Comparison of ENCODE assay signal across 1 cellular context in the genomic region with DNA sequence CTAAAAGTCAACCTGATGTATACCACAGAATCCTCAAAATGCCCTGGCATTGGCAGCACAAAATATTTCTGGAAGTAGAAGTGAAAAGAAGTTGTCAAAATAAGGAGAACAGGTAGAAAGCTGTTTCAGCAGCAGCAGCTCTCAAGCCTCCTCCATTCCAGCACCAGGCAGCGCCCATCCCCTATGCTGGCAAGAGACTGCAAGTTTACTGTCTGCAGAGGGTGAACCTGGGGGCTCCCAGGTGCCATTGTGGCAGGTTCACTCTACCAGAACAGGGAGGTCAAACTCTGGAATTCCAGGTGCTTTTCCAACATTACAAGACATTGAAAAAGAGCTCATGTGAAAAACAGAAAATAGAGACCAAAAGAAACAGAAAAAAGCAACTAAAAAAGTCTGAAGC.
TF ChIP-seq lines count a peak whose summit lies in the region.

No MANE protein-coding gene starts in this region.

TF ChIP-seq in HepG2, 621 proteins besides CTCF, POLR2A, EP300 and RAD21:
- TF ChIP-seq, protein P1, sequence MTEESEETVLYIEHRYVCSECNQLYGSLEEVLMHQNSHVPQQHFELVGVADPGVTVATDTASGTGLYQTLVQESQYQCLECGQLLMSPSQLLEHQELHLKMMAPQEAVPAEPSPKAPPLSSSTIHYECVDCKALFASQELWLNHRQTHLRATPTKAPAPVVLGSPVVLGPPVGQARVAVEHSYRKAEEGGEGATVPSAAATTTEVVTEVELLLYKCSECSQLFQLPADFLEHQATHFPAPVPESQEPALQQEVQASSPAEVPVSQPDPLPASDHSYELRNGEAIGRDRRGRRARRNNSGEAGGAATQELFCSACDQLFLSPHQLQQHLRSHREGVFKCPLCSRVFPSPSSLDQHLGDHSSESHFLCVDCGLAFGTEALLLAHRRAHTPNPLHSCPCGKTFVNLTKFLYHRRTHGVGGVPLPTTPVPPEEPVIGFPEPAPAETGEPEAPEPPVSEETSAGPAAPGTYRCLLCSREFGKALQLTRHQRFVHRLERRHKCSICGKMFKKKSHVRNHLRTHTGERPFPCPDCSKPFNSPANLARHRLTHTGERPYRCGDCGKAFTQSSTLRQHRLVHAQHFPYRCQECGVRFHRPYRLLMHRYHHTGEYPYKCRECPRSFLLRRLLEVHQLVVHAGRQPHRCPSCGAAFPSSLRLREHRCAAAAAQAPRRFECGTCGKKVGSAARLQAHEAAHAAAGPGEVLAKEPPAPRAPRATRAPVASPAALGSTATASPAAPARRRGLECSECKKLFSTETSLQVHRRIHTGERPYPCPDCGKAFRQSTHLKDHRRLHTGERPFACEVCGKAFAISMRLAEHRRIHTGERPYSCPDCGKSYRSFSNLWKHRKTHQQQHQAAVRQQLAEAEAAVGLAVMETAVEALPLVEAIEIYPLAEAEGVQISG (CRISPR knock-in tag; IDR thresholded peaks at IDR 0.05), result no peak
- no peak for TF ChIP-seq GATAD2A (CRISPR knock-in tag; IDR thresholded peaks at IDR 0.05)
- no peak for TF ChIP-seq ZNF512B (CRISPR knock-in tag; IDR thresholded peaks at IDR 0.05; ENCODE audit: borderline replicate concordance)
- no peak for TF ChIP-seq ATRX (CRISPR knock-in tag; IDR thresholded peaks at IDR 0.05; ENCODE audit: borderline replicate concordance)
- no peak for TF ChIP-seq U2AF2 (IDR thresholded peaks at IDR 0.05; ENCODE audit: low read depth, low read length)
- TF ChIP-seq ZNF7 (CRISPR knock-in tag; IDR thresholded peaks at IDR 0.05), result no peak
- TF ChIP-seq, protein P2, sequence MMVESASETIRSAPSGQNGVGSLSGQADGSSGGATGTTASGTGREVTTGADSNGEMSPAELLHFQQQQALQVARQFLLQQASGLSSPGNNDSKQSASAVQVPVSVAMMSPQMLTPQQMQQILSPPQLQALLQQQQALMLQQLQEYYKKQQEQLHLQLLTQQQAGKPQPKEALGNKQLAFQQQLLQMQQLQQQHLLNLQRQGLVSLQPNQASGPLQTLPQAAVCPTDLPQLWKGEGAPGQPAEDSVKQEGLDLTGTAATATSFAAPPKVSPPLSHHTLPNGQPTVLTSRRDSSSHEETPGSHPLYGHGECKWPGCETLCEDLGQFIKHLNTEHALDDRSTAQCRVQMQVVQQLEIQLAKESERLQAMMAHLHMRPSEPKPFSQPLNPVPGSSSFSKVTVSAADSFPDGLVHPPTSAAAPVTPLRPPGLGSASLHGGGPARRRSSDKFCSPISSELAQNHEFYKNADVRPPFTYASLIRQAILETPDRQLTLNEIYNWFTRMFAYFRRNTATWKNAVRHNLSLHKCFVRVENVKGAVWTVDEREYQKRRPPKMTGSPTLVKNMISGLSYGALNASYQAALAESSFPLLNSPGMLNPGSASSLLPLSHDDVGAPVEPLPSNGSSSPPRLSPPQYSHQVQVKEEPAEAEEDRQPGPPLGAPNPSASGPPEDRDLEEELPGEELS (CRISPR knock-in tag; IDR thresholded peaks at IDR 0.05), result no peak
- TF ChIP-seq MBNL3 (CRISPR knock-in tag; conservative IDR thresholded peaks at IDR 0.05), result no peak
- TF ChIP-seq MTF1 (CRISPR knock-in tag; IDR thresholded peaks at IDR 0.05), result no peak
- TF ChIP-seq ZNF34 (CRISPR knock-in tag; IDR thresholded peaks at IDR 0.05; ENCODE audit: borderline replicate concordance), result no peak
- no peak for TF ChIP-seq DZIP1 (CRISPR knock-in tag; IDR thresholded peaks at IDR 0.05)
- TF ChIP-seq CSRNP1 (CRISPR knock-in tag; IDR thresholded peaks at IDR 0.05), result no peak
- TF ChIP-seq, protein P3, sequence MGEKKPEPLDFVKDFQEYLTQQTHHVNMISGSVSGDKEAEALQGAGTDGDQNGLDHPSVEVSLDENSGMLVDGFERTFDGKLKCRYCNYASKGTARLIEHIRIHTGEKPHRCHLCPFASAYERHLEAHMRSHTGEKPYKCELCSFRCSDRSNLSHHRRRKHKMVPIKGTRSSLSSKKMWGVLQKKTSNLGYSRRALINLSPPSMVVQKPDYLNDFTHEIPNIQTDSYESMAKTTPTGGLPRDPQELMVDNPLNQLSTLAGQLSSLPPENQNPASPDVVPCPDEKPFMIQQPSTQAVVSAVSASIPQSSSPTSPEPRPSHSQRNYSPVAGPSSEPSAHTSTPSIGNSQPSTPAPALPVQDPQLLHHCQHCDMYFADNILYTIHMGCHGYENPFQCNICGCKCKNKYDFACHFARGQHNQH (CRISPR knock-in tag; IDR thresholded peaks at IDR 0.05), result no peak
- TF ChIP-seq, protein P4, sequence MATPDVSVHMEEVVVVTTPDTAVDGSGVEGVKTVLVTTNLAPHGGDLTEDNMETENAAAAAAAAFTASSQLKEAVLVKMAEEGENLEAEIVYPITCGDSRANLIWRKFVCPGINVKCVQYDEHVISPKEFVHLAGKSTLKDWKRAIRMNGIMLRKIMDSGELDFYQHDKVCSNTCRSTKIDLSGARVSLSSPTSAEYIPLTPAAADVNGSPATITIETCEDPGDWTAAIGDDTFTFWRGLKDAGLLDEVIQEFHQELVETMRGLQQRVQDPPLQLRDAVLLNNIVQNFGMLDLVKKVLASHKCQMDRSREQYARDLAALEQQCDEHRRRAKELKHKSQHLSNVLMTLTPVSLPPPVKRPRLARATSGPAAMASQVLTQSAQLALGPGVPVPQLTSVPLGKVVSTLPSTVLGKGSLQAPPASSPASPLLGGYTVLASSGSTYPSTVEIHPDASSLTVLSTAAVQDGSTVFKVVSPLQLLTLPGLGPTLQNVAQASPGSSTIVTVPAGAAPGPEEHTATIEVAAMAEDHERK (CRISPR knock-in tag; IDR thresholded peaks at IDR 0.05; ENCODE audit: low read depth), result no peak
- TF ChIP-seq MBD4 (IDR thresholded peaks at IDR 0.05; ENCODE audit: borderline replicate concordance, low read length), result no peak
- TF ChIP-seq TCF7L2 (IDR thresholded peaks at IDR 0.05; ENCODE audit: low read depth, low read length), result no peak
- no peak for TF ChIP-seq ZNF367 (CRISPR knock-in tag; IDR thresholded peaks at IDR 0.05; ENCODE audit: borderline replicate concordance)
- no peak for TF ChIP-seq ZNF383 (CRISPR knock-in tag; IDR thresholded peaks at IDR 0.05; ENCODE audit: borderline replicate concordance)
- TF ChIP-seq HDAC6 (IDR thresholded peaks at IDR 0.05; ENCODE audit: low read depth, low read length), result no peak
